Comparison of ENCODE assay signal across 12 cellular contexts in genomic region chr1:109659997-109660755, GRCh38. TPM values are rescaled to one million over a fixed set of nuclear protein-coding genes. Genes with fewer than 3 reads are reported as not detected.
DNase-seq lines count a peak whose midpoint lies in the region; ATAC-seq and TF ChIP-seq lines count a peak whose summit lies in the region.
"Had no signal": no experiment of that assay in that cellular context is flagged by ENCODE, and none has a peak within 500 bp of the region (broad histone marks: within the 10 kb centered on the region; RNA-seq: fewer than 3 reads in every experiment).

No MANE protein-coding gene starts in this region.

- H3K27me3 ChIP-seq in Caco-2 (replicated peaks; ENCODE audit: control insufficient read depth, insufficient read depth, low read length): no peaks in the 10 kb centered on the region
- H3K27me3 ChIP-seq: BE2C had no signal

- no peak for ATAC-seq in T-cell (replicated peaks in 1 of 4)
- ATAC-seq in HG02759 (IDR thresholded peaks at IDR 0.05; ENCODE audit: unreplicated experiment): no peak
- ATAC-seq: right cardiac atrium had no signal

- H3K27me3 Mint-ChIP-seq in Caco-2 (ENCODE audit: insufficient read depth, unreplicated experiment) (no peaks in the 10 kb centered on the region), T-cell (no peaks in the 10 kb centered on the region)
- H3K27me3 Mint-ChIP-seq: IgD-negative memory B cell had no signal

- H3K27ac Mint-ChIP-seq in Caco-2 (ENCODE audit: unreplicated experiment): no peak overlapping the region
- H3K27ac Mint-ChIP-seq in T-cell: peak overlapping the region; percentile 16 to 20
- H3K27ac Mint-ChIP-seq: IgD-negative memory B cell had no signal

- H3K4me1 Mint-ChIP-seq in Caco-2 (ENCODE audit: low read depth, unreplicated experiment) (peaks cover 6% of the 10 kb centered on the region), T-cell (peaks cover 13 to 22% (median 18%) of the 10 kb centered on the region in 3 donors)

- TF ChIP-seq POLR2A in lower leg skin (IDR thresholded peaks at IDR 0.05): no peak

- H3K4me3 ChIP-seq in Caco-2 (ENCODE audit: low read depth, low read length) (no peak overlapping the region), lower leg skin (ENCODE audit: low read depth, poor library complexity, severe bottlenecking) (no peak overlapping the region)

- H3K9me3 Mint-ChIP-seq in Caco-2 (ENCODE audit: unreplicated experiment) (no peaks in the 10 kb centered on the region), T-cell (no peaks in the 10 kb centered on the region)
- H3K9me3 Mint-ChIP-seq: IgD-negative memory B cell had no signal

- no peak for TF ChIP-seq CTCF in Caco-2 (IDR thresholded peaks at IDR 0.05; ENCODE audit: insufficient read depth in 1 of 2, low read depth in 1 of 2, low read length in 1 of 2, severe bottlenecking in 1 of 2, unreplicated experiment in 1 of 2)
- no peak for TF ChIP-seq CTCF in lower leg skin (IDR thresholded peaks at IDR 0.05)

- POLR2A ChIA-PET in Caco-2 (lab: Charles Lee) (no interaction called here), T-cell (lab: Charles Lee) (no interaction called here)

- DNase-seq in Caco-2: no peak
- peak; percentile 26 for DNase-seq in NCI-H1092 (lab: John Stamatoyannopoulos, UW)
- no peak for DNase-seq in T-cell
- peak; percentile 9 to 61 for DNase-seq in lower leg skin (ENCODE audit: low spot score in 2 of 2)
- no peak for DNase-seq in AG08396 (ENCODE audit: low spot score)
- DNase-seq in cortex of kidney (lab: John Stamatoyannopoulos, UW): no peak
- no peak for DNase-seq in ecto neural progenitor cell (ENCODE audit: low spot score)
- DNase-seq: BE2C, right cardiac atrium had no signal

- H3K9me3 ChIP-seq in Caco-2: no peaks in the 10 kb centered on the region
- H3K9me3 ChIP-seq: BE2C had no signal

- TSS peak; percentile 14 for BruUV-seq in Caco-2 (replicated peaks; lab: Mats Ljungman, UMichigan)

- H3K36me3 Mint-ChIP-seq in Caco-2 (ENCODE audit: insufficient read depth, unreplicated experiment) (no peaks in the 10 kb centered on the region), T-cell (no peaks in the 10 kb centered on the region)

- no peaks in the 10 kb centered on the region for H3K4me1 ChIP-seq in Caco-2

- CTCF ChIA-PET in Caco-2 (lab: Charles Lee) (interaction anchor here (0.6 to 1.6 kb wide), 2 partner anchors 20 to 120 kb away, joined by 3 to 4 read pairs; no protein-coding TSS in a partner anchor), T-cell (lab: Charles Lee) (interaction anchor here in 1 of 2 donors (0.5 kb wide), 1 partner anchor 1477 kb away, joined by 5 read pairs; no protein-coding TSS in a partner anchor)

- no peaks in the 10 kb centered on the region for H3K36me3 ChIP-seq in Caco-2 (ENCODE audit: control insufficient read depth, insufficient read depth, low read length)
- H3K36me3 ChIP-seq: BE2C had no signal

- intact Hi-C loops in Caco-2 (cut with micrococcal nuclease; ENCODE audit: unreplicated experiment): loop anchor here (5.0 kb wide), 1 partner anchor 112 kb away; no protein-coding TSS in a partner anchor
- intact Hi-C loops in lower leg skin (cut with DNase I; ENCODE audit: low total_unique reads): no loop called here

- WGBS in lower leg skin, 2 donors: 85 to 89% methylated on average over 5 of the region's 5 CpGs

- H3K4me3 Mint-ChIP-seq in Caco-2 (ENCODE audit: unreplicated experiment): no peak overlapping the region
- no peak overlapping the region for H3K4me3 Mint-ChIP-seq in T-cell

RNA-seq across cellular contexts. Expression of gene GSTM4, which starts 4.3 kb away (rescaled TPM):
- total RNA-seq in Caco-2 (2022): 9.6 and 11.9 TPM in 2 replicates
- total RNA-seq in T-cell: 10 to 100 TPM; 14.6 to 28.5 (median 20.8) TPM
- 10 to 100 TPM; 13.4 to 23.3 (median 19.1) TPM for total RNA-seq in lower leg skin

RNA-seq across cellular contexts. Expression of gene GSTM2, which starts 7.7 kb away (rescaled TPM):
- 0.84 and 1.7 TPM in 2 replicates for total RNA-seq in Caco-2 (2022)
- total RNA-seq in T-cell: 100 to 1,000 TPM in 1 of 5 donors, 10 to 100 TPM in 4; 51.9 to 102 (median 77.4) TPM
- 100 to 1,000 TPM in 1 of 4 donors, 10 to 100 TPM in 3; 48.1 to 183 (median 57.2) TPM for total RNA-seq in lower leg skin

RNA-seq across cellular contexts. Expression of gene GSTM1, which starts 27.4 kb away (rescaled TPM):
- not detected in 2 replicates for total RNA-seq in Caco-2 (2022)
- 10 to 100 TPM in 4 of 5 donors, under 1 TPM in 1; 0.44 to 50.3 (median 30.7) TPM for total RNA-seq in T-cell
- 10 to 100 TPM in 2 of 4 donors, not detected in 2; 26.1 to 60.4 TPM for total RNA-seq in lower leg skin
- total RNA-seq: activated CD8-positive, alpha-beta memory T cell treated with anti-CD3 and anti-CD28 coated beads for 36 hours had no signal

RNA-seq across cellular contexts. Expression of gene AMPD2, which starts 40.5 kb away (rescaled TPM):
- total RNA-seq in Caco-2 (2022) (40.3 and 47.8 TPM in 2 replicates), T-cell (100 to 1,000 TPM in 3 of 5 donors, 10 to 100 TPM in 2; 90.2 to 285 (median 100) TPM), lower leg skin (10 to 100 TPM; 30.9 to 62.1 (median 40.7) TPM)

RNA-seq across cellular contexts. Expression of gene GNAT2, which starts 40.8 kb away (rescaled TPM):
- total RNA-seq in Caco-2 (2022) (not detected in 2 replicates), T-cell (not detected), lower leg skin (not detected)
- total RNA-seq: right cardiac atrium had no signal

Comparison
In these comparisons a context has a peak if more than half of its experiments do, and no peak if none do; other contexts are left out.
1. DNase-seq: peak in NCI-H1092 (single experiment) and lower leg skin (2 of 2); none in Caco-2 (0 of 2), T-cell (0 of 34), AG08396 (single experiment), cortex of kidney (single experiment) and ecto neural progenitor cell (single experiment).
2. RNA of gene GSTM2, which starts 7.7 kb away (total RNA-seq): 51.9 to 102 TPM in T-cell and 48.1 to 183 TPM in lower leg skin; 0.84 to 1.7 TPM in Caco-2; every median in the first group is over 10 times any median in the second.